Comparison of ENCODE assay signal across 8 cellular contexts in genomic region chr16:28218109-28218508, GRCh38. TPM values are rescaled to one million over a fixed set of nuclear protein-coding genes. Genes with fewer than 3 reads are reported as not detected.
DNase-seq lines count a peak whose midpoint lies in the region; ATAC-seq and TF ChIP-seq lines count a peak whose summit lies in the region.

No MANE protein-coding gene starts in this region.

- no peak overlapping the region for H3K9ac ChIP-seq in neural progenitor cell

- H3K4me3 Mint-ChIP-seq in neural progenitor cell: no peak overlapping the region

- no peaks in the 10 kb centered on the region for H4K20me1 ChIP-seq in neural progenitor cell (ENCODE audit: low read depth)

- no peak overlapping the region for H2AFZ ChIP-seq in neural progenitor cell (replicated peaks)

- peak; percentile 32 for TF ChIP-seq CTCF in neural progenitor cell (IDR thresholded peaks at IDR 0.05)

- peaks cover 3% of the 10 kb centered on the region for H3F3A ChIP-seq in neural progenitor cell (ENCODE audit: low read depth)

- H3K9me3 Mint-ChIP-seq in neural progenitor cell: no peaks in the 10 kb centered on the region

- H3K27ac Mint-ChIP-seq in neural progenitor cell: no peak overlapping the region

- no peak overlapping the region for H3K4me3 ChIP-seq in neural progenitor cell

- H3K4me1 Mint-ChIP-seq in neural progenitor cell: peaks cover 5% of the 10 kb centered on the region

- peak; percentile 56 for ATAC-seq in HG03469 (IDR thresholded peaks at IDR 0.05; ENCODE audit: unreplicated experiment)
- no peak for ATAC-seq in GM18502 (IDR thresholded peaks at IDR 0.05; ENCODE audit: poor library complexity, unreplicated experiment)

- peaks cover 5% of the 10 kb centered on the region for H3K27me3 Mint-ChIP-seq in neural progenitor cell (ENCODE audit: insufficient read depth, low read depth)

- no peaks in the 10 kb centered on the region for H3K79me2 ChIP-seq in neural progenitor cell (ENCODE audit: low read depth)

- peak; percentile 66 for DNase-seq in ELF-1 (ENCODE audit: low read depth, low spot score)
- peak; percentile 44 for DNase-seq in UCSD-AML1 (lab: John Stamatoyannopoulos, UW; ENCODE audit: unreplicated experiment)
- DNase-seq in cerebellar cortex (ENCODE audit: low spot score): peak; percentile 49
- peak; percentile 31 for DNase-seq in neural progenitor cell (ENCODE audit: low spot score)
- no peak for DNase-seq in LoVo (ENCODE audit: low spot score)
- DNase-seq in posterior cingulate gyrus: no peak

- H3K4me2 ChIP-seq in neural progenitor cell: no peak overlapping the region

- H3K36me3 ChIP-seq in neural progenitor cell: no peaks in the 10 kb centered on the region

- intact Hi-C loops in posterior cingulate gyrus (cut with DNase I): loop anchor here (10.0 kb wide), 2 partner anchors 77 to 627 kb away; partner anchors contain the start of genes SBK1 and TUFM

- H3K27me3 ChIP-seq in neural progenitor cell: no peaks in the 10 kb centered on the region

- H3K27ac ChIP-seq in neural progenitor cell: no peak overlapping the region

- no peaks in the 10 kb centered on the region for H3K36me3 Mint-ChIP-seq in neural progenitor cell

- H3K9me3 ChIP-seq in neural progenitor cell (ENCODE audit: low read depth): no peaks in the 10 kb centered on the region

- H3K4me1 ChIP-seq in neural progenitor cell: no peaks in the 10 kb centered on the region

RNA-seq across cellular contexts. Expression of gene XPO6, which starts 6.3 kb away (rescaled TPM):
- 71.6 and 75.5 TPM in 2 replicates for total RNA-seq in neural progenitor cell (ENCODE audit: low replicate concordance)

Comparison
In these comparisons a context has a peak if more than half of its experiments do, and no peak if none do; other contexts are left out.
1. DNase-seq: peak in ELF-1 (single experiment), UCSD-AML1 (single experiment), cerebellar cortex (single experiment) and neural progenitor cell (single experiment); none in LoVo (single experiment) and posterior cingulate gyrus (0 of 10).